ENCODE assay signal across 23 cellular contexts in genomic region chr13:83386609-83387008, GRCh38.
DNase-seq lines count a peak whose midpoint lies in the region; ATAC-seq, FAIRE-seq and TF ChIP-seq lines count a peak whose summit lies in the region.
"Had no signal": no experiment of that assay in that cellular context is flagged by ENCODE, and none has a peak within 500 bp of the region (broad histone marks: within the 10 kb centered on the region; RNA-seq: fewer than 3 reads in every experiment).

No MANE protein-coding gene starts in this region.

- TF ChIP-seq EP300 in HepG2 (IDR thresholded peaks at IDR 0.05; ENCODE audit: low read depth in 2 of 2, low read length in 2 of 2) (no peak), HepG2 (CRISPR knock-in tag; IDR thresholded peaks at IDR 0.05; ENCODE audit: borderline replicate concordance) (no peak)

- no peaks in the 10 kb centered on the region for H3K4me1 ChIP-seq in HepG2 (ENCODE audit: insufficient read depth, low read length)
- H3K4me1 ChIP-seq in right lobe of liver = no peaks in the 10 kb centered on the region

- H3K27ac ChIP-seq in HepG2 (ENCODE audit: extremely low read length, insufficient read depth, low read length) (no peak overlapping the region), right lobe of liver (no peak overlapping the region)
- H3K27ac ChIP-seq: 22Rv1 had no signal

- no peak overlapping the region for H3K9ac ChIP-seq in HepG2 (ENCODE audit: insufficient read depth, low read depth, low read length)

- POLR2A ChIA-PET in HepG2 (lab: Yijun Ruan, JAX) = no interaction called here

- no peak for FAIRE-seq in HepG2 (lab: Jason Lieb, UNC)
- FAIRE-seq: A204.1, GM12891, GM18507 had no signal

- DNase-seq in HepG2 (ENCODE audit: low spot score) (no peak), right lobe of liver (no peak), choroid plexus epithelial cell (ENCODE audit: low read depth) (peak; percentile 13), fibroblast of peridontal ligament (ENCODE audit: extremely low read depth) (peak; percentile 20), lower leg skin (ENCODE audit: low spot score in 2 of 2) (no peak), NCI-H187 (lab: John Stamatoyannopoulos, UW) (no peak)
- DNase-seq in activated T-cell treated with anti-CD3 and anti-CD28 coated beads, Interleukin-2, amount 50 U/mL, for 48 hours = no peak
- DNase-seq in activated effector memory CD4-positive, alpha-beta T cell treated with anti-CD3 and anti-CD28 coated beads, Interleukin-2, amount 50 U/mL, for 16 hours = no peak
- DNase-seq: ACHN; C1 segment of cervical spinal cord; Calu3; CD4-positive, alpha-beta memory T cell; COR-L47; DMS53; DMS79 treated with DMSO at 0.1 percent for 48 hours; GF-D8; GOT3; H7 had no signal

- H4K20me1 ChIP-seq in HepG2 (ENCODE audit: insufficient read depth, low read length) = no peaks in the 10 kb centered on the region

- no peaks in the 10 kb centered on the region for H3K79me2 ChIP-seq in HepG2 (ENCODE audit: insufficient read depth, low read length)

- no peak for TF ChIP-seq RAD21 in HepG2 (CRISPR knock-in tag; IDR thresholded peaks at IDR 0.05)

- H3K36me3 ChIP-seq in HepG2 (replicated peaks in 1 of 2; ENCODE audit: control insufficient read depth in 1 of 2, insufficient read depth in 2 of 2, low read length in 2 of 2) (no peaks in the 10 kb centered on the region), right lobe of liver (no peaks in the 10 kb centered on the region)

- CTCF ChIA-PET in HepG2 (lab: Yijun Ruan, JAX; ENCODE audit: low intra/inter-chr PET ratio, low total read pairs) = no interaction called here

- H2AFZ ChIP-seq in HepG2 (ENCODE audit: low read length) = no peak overlapping the region

- in situ Hi-C loops in HepG2 (cut with HindIII; ENCODE audit: extremely low pct_ligation_motif_present, low pct_unique_long_range_greater_than_20kb) = no loop called here

- WGBS in HepG2 (ENCODE audit: low lambda C conversion rate) = 15% methylated on average over 1 of the region's 1 CpG
- 6% methylated on average over 1 of the region's 1 CpG for WGBS in right lobe of liver (ENCODE audit: insufficient coverage, low coverage, low lambda C conversion rate, missing lambda C conversion rate)
- 85 to 97% methylated on average over 1 of the region's 1 CpG for WGBS in lower leg skin, 2 donors

- H3K27me3 ChIP-seq in HepG2 (ENCODE audit: control insufficient read depth in 1 of 2, insufficient read depth in 2 of 2, low read length in 2 of 2) (no peaks in the 10 kb centered on the region), right lobe of liver (no peaks in the 10 kb centered on the region)

- TF ChIP-seq POLR2A in HepG2 (IDR thresholded peaks at IDR 0.05; ENCODE audit: insufficient read depth in 1 of 2, low read depth in 2 of 2, low read length in 2 of 2) (no peak), right lobe of liver (IDR thresholded peaks at IDR 0.05) (no peak), lower leg skin (IDR thresholded peaks at IDR 0.05) (no peak)

- no TSS peak for BruUV-seq in HepG2 (replicated peaks; lab: Mats Ljungman, UMichigan)

- intact Hi-C loops in HepG2 (cut with micrococcal nuclease; ENCODE audit: unreplicated experiment) (no loop called here), right lobe of liver (cut with DNase I) (no loop called here), lower leg skin (cut with DNase I; ENCODE audit: low total_unique reads) (no loop called here)

- TF ChIP-seq CTCF in HepG2 (CRISPR knock-in tag; IDR thresholded peaks at IDR 0.05) (no peak), right lobe of liver (IDR thresholded peaks at IDR 0.05) (no peak), choroid plexus epithelial cell (conservative IDR thresholded peaks at IDR 0.05; ENCODE audit: low read depth, low read length) (no peak), lower leg skin (IDR thresholded peaks at IDR 0.05) (no peak)

- no peak overlapping the region for H3K4me2 ChIP-seq in HepG2 (ENCODE audit: low read depth, low read length)

- peaks cover 37% of the 10 kb centered on the region for H3K9me3 ChIP-seq in HepG2 (ENCODE audit: low read length)
- no peaks in the 10 kb centered on the region for H3K9me3 ChIP-seq in right lobe of liver

- ATAC-seq in HepG2 = no peak
- ATAC-seq in right lobe of liver = no peak
- ATAC-seq: HCT116 had no signal

- H3K4me3 ChIP-seq in HepG2 (replicated peaks in 1 of 3; ENCODE audit: insufficient read depth in 1 of 3, low read depth in 2 of 3, low read length in 3 of 3) (no peak overlapping the region), right lobe of liver (no peak overlapping the region), choroid plexus epithelial cell (ENCODE audit: low read depth, low read length) (no peak overlapping the region), lower leg skin (ENCODE audit: low read depth, poor library complexity, severe bottlenecking) (no peak overlapping the region)

TF ChIP-seq in HepG2, 621 proteins besides CTCF, POLR2A, EP300 and RAD21:
- peak; percentile 59 to 93; a peak in 3 of 4 replicates for TF ChIP-seq MAFK (conservative IDR thresholded peaks at IDR 0.05 in 1 of 2, IDR thresholded peaks at IDR 0.05 in 1 of 2; ENCODE audit: low read length in 2 of 2)
- no peak for TF ChIP-seq SMAD1 (CRISPR knock-in tag; IDR thresholded peaks at IDR 0.05; ENCODE audit: borderline replicate concordance, low read depth)
- TF ChIP-seq MAFF (IDR thresholded peaks at IDR 0.05; ENCODE audit: low read depth, low read length) = peak; percentile 82
- no peak for TF ChIP-seq ZNF572 (CRISPR knock-in tag; IDR thresholded peaks at IDR 0.05)
- TF ChIP-seq GLMP (CRISPR knock-in tag; IDR thresholded peaks at IDR 0.05; ENCODE audit: borderline replicate concordance) = no peak

Comparison
In these comparisons a context has a peak if more than half of its experiments do, and no peak if none do; other contexts are left out.
1. DNase-seq: peak in choroid plexus epithelial cell (single experiment) and fibroblast of peridontal ligament (single experiment); none in HepG2 (single experiment), right lobe of liver (0 of 3), activated T-cell treated with anti-CD3 and anti-CD28 coated beads, Interleukin-2, amount 50 U/mL, for 48 hours (0 of 2), activated effector memory CD4-positive, alpha-beta T cell treated with anti-CD3 and anti-CD28 coated beads, Interleukin-2, amount 50 U/mL, for 16 hours (single experiment), lower leg skin (0 of 2) and NCI-H187 (0 of 2).